In genomic region chr19:17720487-17720839, GRCh38 we compare ENCODE assay signal across 8 cellular contexts. TPM values are rescaled to one million over a fixed set of nuclear protein-coding genes. Genes with fewer than 3 reads are reported as not detected.
DNase-seq lines count a peak whose midpoint lies in the region; ATAC-seq and TF ChIP-seq lines count a peak whose summit lies in the region.

No MANE protein-coding gene starts in this region.

- peaks cover 17% of the 10 kb centered on the region for H3K79me2 ChIP-seq in OCI-LY7 (ENCODE audit: insufficient read depth, low read depth, low read length)

- no peaks in the 10 kb centered on the region for H3K9me2 ChIP-seq in OCI-LY7 (ENCODE audit: insufficient read depth, low read length)

- H4K20me1 ChIP-seq in OCI-LY7 (ENCODE audit: insufficient read depth, low read length), result peaks cover 5% of the 10 kb centered on the region; the same call in 1 of the 2 replicates

- no TSS peak for BruUV-seq in OCI-LY7 (replicated peaks; lab: Mats Ljungman, UMichigan)

- no peak overlapping the region for H3K27ac ChIP-seq in OCI-LY7 (ENCODE audit: low read depth, low read length, poor library complexity, severe bottlenecking)

- no peaks in the 10 kb centered on the region for H3K9me3 ChIP-seq in OCI-LY7 (ENCODE audit: low read length)

- no peak for TF ChIP-seq CTCF in OCI-LY7 (conservative IDR thresholded peaks at IDR 0.05; ENCODE audit: low read length)
- TF ChIP-seq CTCF in epithelial cell of esophagus (IDR thresholded peaks at IDR 0.05; ENCODE audit: insufficient read depth, low read depth, low read length, missing control alignments), result no peak

- peaks cover 32% of the 10 kb centered on the region; the same call in 1 of the 2 replicates for H3K36me3 ChIP-seq in OCI-LY7 (ENCODE audit: insufficient read depth, low read length)

- H3K4me2 ChIP-seq in OCI-LY7 (ENCODE audit: low read length), result peak overlapping the region; percentile 99

- peak; percentile 36 for DNase-seq in COLO668 (lab: John Stamatoyannopoulos, UW; ENCODE audit: unreplicated experiment)
- no peak for DNase-seq in OCI-LY7 (ENCODE audit: low spot score)
- DNase-seq in epithelial cell of esophagus (ENCODE audit: low read depth), result no peak
- peak in 7 of 10 donors; percentile 44 to 94 (median 59) for DNase-seq in posterior cingulate gyrus
- no peak for DNase-seq in HCEC 1CT
- DNase-seq in mucosa of gallbladder (ENCODE audit: low spot score), result no peak

- H2AFZ ChIP-seq in OCI-LY7 (ENCODE audit: low read length), result no peak overlapping the region

- H3K4me3 ChIP-seq in OCI-LY7 (ENCODE audit: low read depth, low read length, poor library complexity, severe bottlenecking), result peak overlapping the region; percentile 95
- peak overlapping the region; percentile 68 for H3K4me3 ChIP-seq in epithelial cell of esophagus (ENCODE audit: low read length)

- POLR2A ChIA-PET in OCI-LY7 (lab: Charles Lee), result interaction anchor here (0.6 to 2.1 kb wide), 4 partner anchors 15 to 30 kb away, joined by 3 to 8 read pairs (median 5); partner anchors contain the start of gene FCHO1

- ATAC-seq in GM18498 (IDR thresholded peaks at IDR 0.05; ENCODE audit: unreplicated experiment) (no peak), GM21447 (IDR thresholded peaks at IDR 0.05; ENCODE audit: unreplicated experiment) (no peak)

- H3K4me1 ChIP-seq in OCI-LY7 (ENCODE audit: insufficient read depth, low read length, poor library complexity, severe bottlenecking), result peaks cover 33% of the 10 kb centered on the region

- intact Hi-C loops in OCI-LY7 (cut with micrococcal nuclease; ENCODE audit: unreplicated experiment) (no loop called here), posterior cingulate gyrus (cut with DNase I) (no loop called here)

- CTCF ChIA-PET in OCI-LY7 (lab: Charles Lee; ENCODE audit: unreplicated experiment), result interaction anchor here (1.0 to 1.4 kb wide), 2 partner anchors 33 to 46 kb away, joined by 3 to 8 read pairs; no protein-coding TSS in a partner anchor

RNA-seq across cellular contexts. Expression of gene MAP1S, which starts 1.2 kb away (rescaled TPM):
- total RNA-seq in OCI-LY7 (2014; rRNA removed; shearing (Covaris generic)), result 11.5 and 31.6 TPM in 2 replicates
- total RNA-seq in OCI-LY7 (2022) (53.1 and 61.1 TPM in 2 replicates), mucosa of gallbladder (92.3 TPM)

RNA-seq across cellular contexts. Expression of gene FCHO1, which starts 30.8 kb away (rescaled TPM):
- total RNA-seq in OCI-LY7 (2014; rRNA removed; shearing (Covaris generic)), result 80.6 and 85.6 TPM in 2 replicates
- 107 and 115 TPM in 2 replicates for total RNA-seq in OCI-LY7 (2022)
- 19.8 TPM for total RNA-seq in mucosa of gallbladder

RNA-seq across cellular contexts. Expression of gene UNC13A, which starts 32.3 kb away (rescaled TPM):
- total RNA-seq in OCI-LY7 (2014; rRNA removed; shearing (Covaris generic)), result 0.80 and 0.92 TPM in 2 replicates
- total RNA-seq in OCI-LY7 (2022) (0.72 and 0.76 TPM in 2 replicates), mucosa of gallbladder (0.78 TPM)

Comparison
In these comparisons a context has a peak if more than half of its experiments do, and no peak if none do; other contexts are left out.
1. DNase-seq: peak in COLO668 (single experiment) and posterior cingulate gyrus (7 of 10); none in OCI-LY7 (single experiment), epithelial cell of esophagus (single experiment), HCEC 1CT (single experiment) and mucosa of gallbladder (single experiment).